19 cellular contexts compared by ENCODE assay signal in the genomic region with DNA sequence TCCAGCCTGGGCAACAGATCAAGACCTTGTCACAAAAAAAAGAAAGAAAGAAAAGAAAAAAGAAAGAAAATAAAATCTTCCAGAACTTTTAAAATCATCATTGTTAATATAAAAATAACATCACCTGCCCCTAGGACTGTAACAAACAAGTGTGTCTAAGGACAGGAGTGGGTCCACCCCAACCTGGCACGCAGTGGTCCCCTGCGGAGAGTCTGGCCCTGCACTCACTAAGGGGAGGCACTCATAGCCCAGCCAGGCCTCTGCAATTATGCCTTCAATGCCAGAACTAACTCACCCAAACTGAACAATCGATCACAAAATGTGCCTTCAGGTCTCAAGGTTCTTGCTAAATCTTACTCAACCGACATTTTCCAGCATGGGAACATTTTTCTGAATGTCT. TPM values are rescaled to one million over a fixed set of nuclear protein-coding genes. Genes with fewer than 3 reads are reported as not detected.
DNase-seq lines count a peak whose midpoint lies in the region; ATAC-seq and TF ChIP-seq lines count a peak whose summit lies in the region.
"Had no signal": no experiment of that assay in that cellular context is flagged by ENCODE, and none has a peak within 500 bp of the region (broad histone marks: within the 10 kb centered on the region; RNA-seq: fewer than 3 reads in every experiment).

No MANE protein-coding gene starts in this region.

- H3K36me3 Mint-ChIP-seq in activated T-helper 17 cell treated with anti-CD3 and anti-CD28 coated beads, Interleukin-2, amount 50 U/mL, for 72 hours (ENCODE audit: low read depth) = peaks cover 37% of the 10 kb centered on the region
- H3K36me3 Mint-ChIP-seq in stimulated activated naive B cell treated with anti-CD40 and anti-IgM and Interleukin-4, amounts not matched to agents 10 μg/mL and 1 μg/mL and 100 μg/mL, for 72 hours = peaks cover 36 to 45% of the 10 kb centered on the region in 2 donors

- no peaks in the 10 kb centered on the region for H3K27me3 ChIP-seq in left ventricle myocardium inferior (ENCODE audit: low read depth)
- no peaks in the 10 kb centered on the region for H3K27me3 ChIP-seq in left lung

- peak overlapping the region; percentile 30 for H3K27ac Mint-ChIP-seq in activated T-helper 17 cell treated with anti-CD3 and anti-CD28 coated beads, Interleukin-2, amount 50 U/mL, for 72 hours
- peak overlapping the region; percentile 69 for H3K27ac Mint-ChIP-seq in stimulated activated naive B cell treated with anti-CD40 and anti-IgM and Interleukin-4, amounts not matched to agents 10 μg/mL and 1 μg/mL and 100 μg/mL, for 72 hours

- H3K4me1 ChIP-seq in left ventricle myocardium inferior (peaks cover 14% of the 10 kb centered on the region), left lung (peaks cover 5 to 15% of the 10 kb centered on the region in 2 donors)

- H3K27me3 Mint-ChIP-seq in activated T-helper 17 cell treated with anti-CD3 and anti-CD28 coated beads, Interleukin-2, amount 50 U/mL, for 72 hours = no peaks in the 10 kb centered on the region
- H3K27me3 Mint-ChIP-seq in stimulated activated naive B cell treated with anti-CD40 and anti-IgM and Interleukin-4, amounts not matched to agents 10 μg/mL and 1 μg/mL and 100 μg/mL, for 72 hours = no peaks in the 10 kb centered on the region
- H3K27me3 Mint-ChIP-seq: CD8-positive, alpha-beta memory T cell had no signal

- H3K36me3 ChIP-seq in left ventricle myocardium inferior (peaks cover 30% of the 10 kb centered on the region), left lung (peaks cover 0 to 30% of the 10 kb centered on the region in 2 donors)

- no peak for TF ChIP-seq POLR2A in lower leg skin (IDR thresholded peaks at IDR 0.05)

- H3K9me3 ChIP-seq in left ventricle myocardium inferior (replicated peaks) = no peaks in the 10 kb centered on the region
- no peaks in the 10 kb centered on the region for H3K9me3 ChIP-seq in left lung

- no peak overlapping the region for H3K4me3 Mint-ChIP-seq in activated T-helper 17 cell treated with anti-CD3 and anti-CD28 coated beads, Interleukin-2, amount 50 U/mL, for 72 hours
- H3K4me3 Mint-ChIP-seq in stimulated activated naive B cell treated with anti-CD40 and anti-IgM and Interleukin-4, amounts not matched to agents 10 μg/mL and 1 μg/mL and 100 μg/mL, for 72 hours = no peak overlapping the region

- TF ChIP-seq CTCF in left ventricle myocardium inferior (IDR thresholded peaks at IDR 0.05; ENCODE audit: borderline replicate concordance) (no peak), left lung (IDR thresholded peaks at IDR 0.05) (no peak), lower leg skin (IDR thresholded peaks at IDR 0.05) (no peak)

- H3K4me1 Mint-ChIP-seq in activated T-helper 17 cell treated with anti-CD3 and anti-CD28 coated beads, Interleukin-2, amount 50 U/mL, for 72 hours = peaks cover 12% of the 10 kb centered on the region
- peaks cover 34 to 49% of the 10 kb centered on the region in 2 donors for H3K4me1 Mint-ChIP-seq in stimulated activated naive B cell treated with anti-CD40 and anti-IgM and Interleukin-4, amounts not matched to agents 10 μg/mL and 1 μg/mL and 100 μg/mL, for 72 hours

- WGBS in lower leg skin, 2 donors = 92 to 95% methylated on average over 4 of the region's 4 CpGs

- intact Hi-C loops in Right ventricle myocardium superior (cut with DNase I) (no loop called here), left ventricle myocardium inferior (cut with micrococcal nuclease) (no loop called here), left lung (cut with DNase I) (no loop called here), lower leg skin (cut with DNase I; ENCODE audit: low total_unique reads) (no loop called here)

- peak; percentile 5 for DNase-seq in Right ventricle myocardium superior
- DNase-seq in left ventricle myocardium inferior = no peak
- DNase-seq in left lung = peak; percentile 4 to 30
- DNase-seq in stimulated activated naive B cell treated with anti-CD40 and anti-IgM and Interleukin-4, amounts not matched to agents 10 μg/mL and 1 μg/mL and 100 μg/mL, for 72 hours = no peak
- no peak for DNase-seq in SHP77 treated with DMSO at 0.1 percent for 48 hours (lab: John Stamatoyannopoulos, UW)
- no peak for DNase-seq in iPS-NIHi7 (ENCODE audit: extremely low spot score)
- no peak for DNase-seq in lower leg skin (ENCODE audit: low spot score in 2 of 2)
- DNase-seq: CD8-positive, alpha-beta memory T cell; GDM1; GM23248; KG1; NCI-H1048; NCI-H146; NCI-H226; NCI-H524 treated with DMSO at 0.1 percent for 48 hours; NK-92 treated with Interleukin-12 subunit alpha and Interleukin-12 subunit beta, amount 100 ng/mL, for 24 hours; OCI-M1 had no signal

- ATAC-seq in Right ventricle myocardium superior (ENCODE audit: poor library complexity) (no peak), left lung (no peak)
- ATAC-seq in activated T-helper 17 cell treated with anti-CD3 and anti-CD28 coated beads, Interleukin-2, amount 50 U/mL, for 72 hours (replicated peaks) = no peak
- ATAC-seq in stimulated activated naive B cell treated with anti-CD40 and anti-IgM and Interleukin-4, amounts not matched to agents 10 μg/mL and 1 μg/mL and 100 μg/mL, for 72 hours (replicated peaks) = no peak
- ATAC-seq: GM12878 had no signal

- no peaks in the 10 kb centered on the region for H3K9me3 Mint-ChIP-seq in activated T-helper 17 cell treated with anti-CD3 and anti-CD28 coated beads, Interleukin-2, amount 50 U/mL, for 72 hours
- H3K9me3 Mint-ChIP-seq in stimulated activated naive B cell treated with anti-CD40 and anti-IgM and Interleukin-4, amounts not matched to agents 10 μg/mL and 1 μg/mL and 100 μg/mL, for 72 hours = no peaks in the 10 kb centered on the region
- H3K9me3 Mint-ChIP-seq: CD8-positive, alpha-beta memory T cell had no signal

- H3K4me3 ChIP-seq in left ventricle myocardium inferior = no peak overlapping the region
- no peak overlapping the region for H3K4me3 ChIP-seq in left lung
- no peak overlapping the region for H3K4me3 ChIP-seq in lower leg skin (ENCODE audit: low read depth, poor library complexity, severe bottlenecking)
- H3K4me3 ChIP-seq: GM12878, GM23248 had no signal

- no peak overlapping the region for H3K27ac ChIP-seq in left ventricle myocardium inferior (replicated peaks)
- H3K27ac ChIP-seq in left lung = no peak overlapping the region
- H3K27ac ChIP-seq: GM23248 had no signal

RNA-seq across cellular contexts. Expression of a gene that starts 4.8 kb away (rescaled TPM):
- total RNA-seq in Right ventricle myocardium superior (5.5 TPM), left ventricle myocardium inferior (5.3 TPM), left lung (1 to 10 TPM; 8.1 to 9.8 TPM), lower leg skin (10 to 100 TPM; 11.9 to 18.3 (median 13.7) TPM)
- 10 to 100 TPM; 11.5 to 19.6 TPM for total RNA-seq in activated T-helper 17 cell treated with anti-CD3 and anti-CD28 coated beads, Interleukin-2, amount 50 U/mL, for 72 hours

RNA-seq across cellular contexts. Expression of a gene that starts 31.1 kb away (rescaled TPM):
- total RNA-seq in Right ventricle myocardium superior (4.3 TPM), left ventricle myocardium inferior (4.6 TPM), left lung (10 to 100 TPM; 12.6 to 13.1 TPM), lower leg skin (10 to 100 TPM in 3 of 4 donors, 1 to 10 TPM in 1; 9.4 to 23.0 (median 12.0) TPM)
- 10 to 100 TPM; 15.1 to 24.7 TPM for total RNA-seq in activated T-helper 17 cell treated with anti-CD3 and anti-CD28 coated beads, Interleukin-2, amount 50 U/mL, for 72 hours

RNA-seq across cellular contexts. Expression of a gene that starts 36.0 kb away (rescaled TPM):
- total RNA-seq in Right ventricle myocardium superior = 7.3 TPM
- total RNA-seq in left ventricle myocardium inferior = 9.6 TPM
- 10 to 100 TPM; 41.8 to 51.8 TPM for total RNA-seq in activated T-helper 17 cell treated with anti-CD3 and anti-CD28 coated beads, Interleukin-2, amount 50 U/mL, for 72 hours
- total RNA-seq in left lung = 10 to 100 TPM; 22.3 to 38.8 TPM
- 10 to 100 TPM in 3 of 4 donors, 1 to 10 TPM in 1; 8.5 to 38.3 (median 12.7) TPM for total RNA-seq in lower leg skin

RNA-seq across cellular contexts. Expression of a gene that starts 48.1 kb away (rescaled TPM):
- total RNA-seq in Right ventricle myocardium superior (9.7 TPM), left ventricle myocardium inferior (10.6 TPM), left lung (10 to 100 TPM; 45.8 to 53.3 TPM), lower leg skin (10 to 100 TPM; 26.9 to 35.4 (median 28.6) TPM)
- total RNA-seq in activated T-helper 17 cell treated with anti-CD3 and anti-CD28 coated beads, Interleukin-2, amount 50 U/mL, for 72 hours = 10 to 100 TPM in 1 of 2 donors, 1 to 10 TPM in 1; 8.2 to 12.6 TPM

Comparison
In these comparisons a context has a peak if more than half of its experiments do, and no peak if none do; other contexts are left out.
1. DNase-seq: peak in Right ventricle myocardium superior (single experiment) and left lung (2 of 2); none in left ventricle myocardium inferior (single experiment), stimulated activated naive B cell treated with anti-CD40 and anti-IgM and Interleukin-4, amounts not matched to agents 10 μg/mL and 1 μg/mL and 100 μg/mL, for 72 hours (single experiment), SHP77 treated with DMSO at 0.1 percent for 48 hours (single experiment), iPS-NIHi7 (single experiment) and lower leg skin (0 of 2).